ENCODE assay signal across 19 cellular contexts in genomic region chr3:8355346-8355745, GRCh38.
"Had no signal": no experiment of that assay in that cellular context is flagged by ENCODE, and none has a peak within 500 bp of the region (broad histone marks: within the 10 kb centered on the region; RNA-seq: fewer than 3 reads in every experiment).

No MANE protein-coding gene starts in this region.

- ATAC-seq: left cardiac atrium, lower lobe of right lung had no signal

- H3K9me3 ChIP-seq: lower lobe of right lung, prostate gland, right atrium auricular region, tibial nerve had no signal

- H3K27me3 Mint-ChIP-seq: activated naive CD8-positive, alpha-beta T cell treated with anti-CD3 and anti-CD28 coated beads for 36 hours; stimulated activated naive CD8-positive, alpha-beta T cell treated with anti-CD3 and anti-CD28 coated beads, Interleukin-15, Interleukin-2, amounts not matched to agents 100 ng/mL and 50 ng/mL, for 24 hours had no signal

- H3K4me1 Mint-ChIP-seq: neural crest cell had no signal

- DNase-seq: activated CD4-positive, alpha-beta T cell treated with anti-CD3 and anti-CD28 coated beads for 48 hours; activated CD4-positive, CD25-positive, alpha-beta regulatory T cell; activated CD8-positive, alpha-beta memory T cell treated with anti-CD3 and anti-CD28 coated beads for 24 hours; activated naive CD8-positive, alpha-beta T cell treated with anti-CD3 and anti-CD28 coated beads for 36 hours; amniotic stem cell; dermis blood vessel endothelial cell; effector memory CD4-positive, alpha-beta T cell; left cardiac atrium; lower lobe of right lung; stimulated activated CD4-positive, alpha-beta T cell treated with anti-CD3 and anti-CD28 coated beads, Interleukin-12 subunit alpha, Interleukin-12 subunit beta, amount 100 ng/mL, for 4 hours; stimulated activated CD4-positive, alpha-beta T cell treated with anti-CD3 and anti-CD28 coated beads, Interleukin-1b, Interleukin-23, amount 100 ng/mL, for 48 hours; SW 1271; T-helper 9 cell had no signal

- H3K27me3 ChIP-seq: right atrium auricular region, tibial nerve had no signal

- H3K36me3 ChIP-seq: lower lobe of right lung, prostate gland, right atrium auricular region, tibial nerve had no signal

- H3K4me1 ChIP-seq: prostate gland, right atrium auricular region, tibial nerve had no signal

- H3K27ac Mint-ChIP-seq: activated naive CD8-positive, alpha-beta T cell treated with anti-CD3 and anti-CD28 coated beads for 36 hours; activated T-helper 1 cell treated with anti-CD3 and anti-CD28 coated beads, Interleukin-12 subunit alpha, Interleukin-12 subunit beta, Interleukin-2, Interleukin-4 antibody, amounts not matched to agents 30 ng/mL and 10 ng/mL and 1 ng/mL, durations not matched to agents 14 hours and 24 hours and 36 hours; stimulated activated naive CD8-positive, alpha-beta T cell treated with anti-CD3 and anti-CD28 coated beads, Interleukin-15, Interleukin-2, amounts not matched to agents 100 ng/mL and 50 ng/mL, for 24 hours had no signal

- H3K4me3 Mint-ChIP-seq: activated naive CD8-positive, alpha-beta T cell treated with anti-CD3 and anti-CD28 coated beads for 36 hours; activated T-helper 1 cell treated with anti-CD3 and anti-CD28 coated beads, Interleukin-12 subunit alpha, Interleukin-12 subunit beta, Interleukin-2, Interleukin-4 antibody, amounts not matched to agents 30 ng/mL and 10 ng/mL and 1 ng/mL, durations not matched to agents 14 hours and 24 hours and 36 hours; neural crest cell; stimulated activated naive CD8-positive, alpha-beta T cell treated with anti-CD3 and anti-CD28 coated beads, Interleukin-15, Interleukin-2, amounts not matched to agents 100 ng/mL and 50 ng/mL, for 24 hours had no signal

- H3K4me3 ChIP-seq: lower lobe of right lung, prostate gland, right atrium auricular region, tibial nerve had no signal

- H3K27ac ChIP-seq: lower lobe of right lung, prostate gland, right atrium auricular region, tibial nerve had no signal
